ENCODE assay signal across 1 cellular context in the genomic region with DNA sequence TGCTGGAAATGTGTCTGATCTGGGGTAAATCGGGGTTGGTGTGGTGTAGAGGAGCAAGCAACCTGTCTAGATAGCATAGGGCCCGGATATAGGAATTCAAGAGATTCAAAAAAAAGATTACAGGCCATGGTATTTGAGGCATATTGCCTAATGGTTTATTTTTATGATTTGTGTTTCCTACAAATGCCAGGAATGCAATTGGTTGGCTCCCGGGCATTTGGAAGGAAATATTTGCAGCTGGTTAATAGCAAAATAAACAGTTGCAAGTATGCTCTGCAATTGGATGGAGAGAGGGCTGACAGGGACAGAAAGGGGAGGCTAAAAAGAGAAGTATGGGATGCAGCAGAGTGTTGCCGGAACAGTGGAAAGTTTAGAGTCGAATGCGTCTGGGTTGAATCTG.
A peak's percentile ranks its signal among the peaks of the same experiment; 100 is the strongest.
TF ChIP-seq lines count a peak whose summit lies in the region.

No MANE protein-coding gene starts in this region.

TF ChIP-seq in SK-N-SH, 30 proteins besides CTCF, POLR2A, EP300 and RAD21 (continued from another document):
- TF ChIP-seq, protein P1, sequence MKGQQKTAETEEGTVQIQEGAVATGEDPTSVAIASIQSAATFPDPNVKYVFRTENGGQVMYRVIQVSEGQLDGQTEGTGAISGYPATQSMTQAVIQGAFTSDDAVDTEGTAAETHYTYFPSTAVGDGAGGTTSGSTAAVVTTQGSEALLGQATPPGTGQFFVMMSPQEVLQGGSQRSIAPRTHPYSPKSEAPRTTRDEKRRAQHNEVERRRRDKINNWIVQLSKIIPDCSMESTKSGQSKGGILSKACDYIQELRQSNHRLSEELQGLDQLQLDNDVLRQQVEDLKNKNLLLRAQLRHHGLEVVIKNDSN (IDR thresholded peaks at IDR 0.05; ENCODE audit: borderline replicate concordance, low read depth), result no peak
- TF ChIP-seq ELF1 (IDR thresholded peaks at IDR 0.05) (no peak), TCF12 (IDR thresholded peaks at IDR 0.05) (peak; percentile 58), RCOR1 (IDR thresholded peaks at IDR 0.05; ENCODE audit: low read length) (no peak), GABPA (IDR thresholded peaks at IDR 0.05; ENCODE audit: low read depth) (no peak), CHD2 (IDR thresholded peaks at IDR 0.05; ENCODE audit: low read length, partially characterized antibody) (no peak), TEAD4 (IDR thresholded peaks at IDR 0.05; ENCODE audit: borderline replicate concordance, insufficient read depth) (peak; percentile 70; the same call in 1 of the 2 replicates), POLR2AphosphoS5 (IDR thresholded peaks at IDR 0.05; ENCODE audit: low read depth, low read length) (no peak), EZH2phosphoT487 (IDR thresholded peaks at IDR 0.05; ENCODE audit: borderline replicate concordance, low read depth) (no peak), RXRA (IDR thresholded peaks at IDR 0.05; ENCODE audit: borderline replicate concordance, low read depth) (no peak), FOXM1 (IDR thresholded peaks at IDR 0.05; ENCODE audit: low read depth) (no peak), JUND (IDR thresholded peaks at IDR 0.05) (peak; percentile 27; the same call in 1 of the 2 replicates), FOSL2 (IDR thresholded peaks at IDR 0.05; ENCODE audit: borderline replicate concordance, low read depth) (no peak), YY1 (IDR thresholded peaks at IDR 0.05; ENCODE audit: low read depth) (no peak)
- TF ChIP-seq, protein P2, sequence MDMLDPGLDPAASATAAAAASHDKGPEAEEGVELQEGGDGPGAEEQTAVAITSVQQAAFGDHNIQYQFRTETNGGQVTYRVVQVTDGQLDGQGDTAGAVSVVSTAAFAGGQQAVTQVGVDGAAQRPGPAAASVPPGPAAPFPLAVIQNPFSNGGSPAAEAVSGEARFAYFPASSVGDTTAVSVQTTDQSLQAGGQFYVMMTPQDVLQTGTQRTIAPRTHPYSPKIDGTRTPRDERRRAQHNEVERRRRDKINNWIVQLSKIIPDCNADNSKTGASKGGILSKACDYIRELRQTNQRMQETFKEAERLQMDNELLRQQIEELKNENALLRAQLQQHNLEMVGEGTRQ (IDR thresholded peaks at IDR 0.05; ENCODE audit: borderline replicate concordance, low read depth, low read length), result no peak
- TF ChIP-seq, protein P3, sequence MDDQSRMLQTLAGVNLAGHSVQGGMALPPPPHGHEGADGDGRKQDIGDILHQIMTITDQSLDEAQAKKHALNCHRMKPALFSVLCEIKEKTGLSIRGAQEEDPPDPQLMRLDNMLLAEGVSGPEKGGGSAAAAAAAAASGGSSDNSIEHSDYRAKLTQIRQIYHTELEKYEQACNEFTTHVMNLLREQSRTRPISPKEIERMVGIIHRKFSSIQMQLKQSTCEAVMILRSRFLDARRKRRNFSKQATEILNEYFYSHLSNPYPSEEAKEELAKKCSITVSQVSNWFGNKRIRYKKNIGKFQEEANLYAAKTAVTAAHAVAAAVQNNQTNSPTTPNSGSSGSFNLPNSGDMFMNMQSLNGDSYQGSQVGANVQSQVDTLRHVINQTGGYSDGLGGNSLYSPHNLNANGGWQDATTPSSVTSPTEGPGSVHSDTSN (IDR thresholded peaks at IDR 0.05), result peak; percentile 62
- TF ChIP-seq, protein P4, sequence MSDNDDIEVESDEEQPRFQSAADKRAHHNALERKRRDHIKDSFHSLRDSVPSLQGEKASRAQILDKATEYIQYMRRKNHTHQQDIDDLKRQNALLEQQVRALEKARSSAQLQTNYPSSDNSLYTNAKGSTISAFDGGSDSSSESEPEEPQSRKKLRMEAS (IDR thresholded peaks at IDR 0.05; ENCODE audit: low read depth), result no peak
- TF ChIP-seq, protein P5, sequence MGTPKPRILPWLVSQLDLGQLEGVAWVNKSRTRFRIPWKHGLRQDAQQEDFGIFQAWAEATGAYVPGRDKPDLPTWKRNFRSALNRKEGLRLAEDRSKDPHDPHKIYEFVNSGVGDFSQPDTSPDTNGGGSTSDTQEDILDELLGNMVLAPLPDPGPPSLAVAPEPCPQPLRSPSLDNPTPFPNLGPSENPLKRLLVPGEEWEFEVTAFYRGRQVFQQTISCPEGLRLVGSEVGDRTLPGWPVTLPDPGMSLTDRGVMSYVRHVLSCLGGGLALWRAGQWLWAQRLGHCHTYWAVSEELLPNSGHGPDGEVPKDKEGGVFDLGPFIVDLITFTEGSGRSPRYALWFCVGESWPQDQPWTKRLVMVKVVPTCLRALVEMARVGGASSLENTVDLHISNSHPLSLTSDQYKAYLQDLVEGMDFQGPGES (IDR thresholded peaks at IDR 0.05; ENCODE audit: low read depth, low read length), result no peak
